In the genomic region with DNA sequence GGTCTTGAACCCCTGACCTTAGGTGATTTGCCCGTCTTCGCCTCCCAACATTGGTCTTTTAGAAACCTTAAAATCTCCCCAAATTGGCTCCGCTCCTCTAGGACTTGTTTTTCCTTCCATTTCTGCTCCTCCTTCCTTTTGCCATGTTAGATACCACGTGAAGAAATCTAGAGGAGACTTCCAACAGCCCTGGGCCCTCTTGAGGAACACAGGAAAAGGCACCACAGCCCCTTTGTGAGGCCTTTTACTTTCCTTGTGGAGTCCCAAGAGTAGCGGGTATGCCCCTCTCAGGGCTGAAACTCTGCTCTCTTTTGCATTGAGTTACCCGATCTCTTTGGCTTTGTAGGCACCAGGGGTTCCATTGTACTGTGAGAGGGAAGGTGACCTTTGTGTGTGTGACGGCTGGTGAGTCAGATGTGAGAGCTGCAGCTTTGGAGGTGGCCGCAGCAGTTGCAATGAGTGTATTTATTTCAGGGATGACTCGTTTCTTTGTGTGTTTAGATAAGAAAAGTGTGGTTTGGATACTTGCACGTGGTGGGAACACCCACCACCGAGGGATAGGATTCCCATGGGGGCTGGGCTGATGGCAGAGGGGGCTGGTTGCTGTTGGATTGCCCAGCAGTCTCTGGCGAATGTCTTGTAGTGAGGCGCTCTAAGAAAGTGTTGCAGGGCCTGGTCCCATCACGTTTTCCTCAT, we compare ENCODE assay signal across 9 cellular contexts.
DNase-seq lines count a peak whose midpoint lies in the region; ATAC-seq and TF ChIP-seq lines count a peak whose summit lies in the region.
"Had no signal": no experiment of that assay in that cellular context is flagged by ENCODE, and none has a peak within 500 bp of the region (broad histone marks: within the 10 kb centered on the region; RNA-seq: fewer than 3 reads in every experiment).

No MANE protein-coding gene starts in this region.

- H3K4me3 Mint-ChIP-seq in osteocyte (ENCODE audit: unreplicated experiment): no peak overlapping the region
- H3K4me3 Mint-ChIP-seq: activated CD4-positive, alpha-beta T cell treated with anti-CD3 and anti-CD28 coated beads, Interleukin-2, amount 10 ng/mL, durations not matched to agents 7 days and 5 days had no signal

- TF ChIP-seq CTCF in osteocyte (IDR thresholded peaks at IDR 0.05): no peak

- peak overlapping the region; percentile 81 for H3K27ac Mint-ChIP-seq in osteocyte (ENCODE audit: unreplicated experiment)
- H3K27ac Mint-ChIP-seq: activated CD4-positive, alpha-beta T cell treated with anti-CD3 and anti-CD28 coated beads, Interleukin-2, amount 10 ng/mL, durations not matched to agents 7 days and 5 days had no signal

- H3K27me3 Mint-ChIP-seq in osteocyte (ENCODE audit: unreplicated experiment): no peaks in the 10 kb centered on the region

- ATAC-seq in HG03457 (IDR thresholded peaks at IDR 0.05; ENCODE audit: unreplicated experiment) (no peak), GM21390 (IDR thresholded peaks at IDR 0.05; ENCODE audit: unreplicated experiment) (no peak)
- ATAC-seq: gastroesophageal sphincter had no signal

- no peaks in the 10 kb centered on the region for H3K9me3 Mint-ChIP-seq in osteocyte (ENCODE audit: unreplicated experiment)
- H3K9me3 Mint-ChIP-seq: activated CD4-positive, alpha-beta T cell treated with anti-CD3 and anti-CD28 coated beads, Interleukin-2, amount 10 ng/mL, durations not matched to agents 7 days and 5 days had no signal

- H3K36me3 Mint-ChIP-seq in osteocyte (ENCODE audit: unreplicated experiment): no peaks in the 10 kb centered on the region

- DNase-seq in GM04504 (ENCODE audit: low read depth) (peak; percentile 55), NCI-H2107 (lab: John Stamatoyannopoulos, UW) (peak; percentile 38), dedifferentiated amniotic fluid mesenchymal stem cell (ENCODE audit: extremely low spot score) (peak; percentile 55), osteocyte (ENCODE audit: extremely low spot score, unreplicated experiment) (no peak), T-helper 9 cell (no peak)
- DNase-seq: activated CD4-positive, alpha-beta T cell treated with anti-CD3 and anti-CD28 coated beads, Interleukin-2, amount 10 ng/mL, durations not matched to agents 7 days and 5 days had no signal

- peaks cover 27% of the 10 kb centered on the region for H3K4me1 Mint-ChIP-seq in osteocyte (ENCODE audit: unreplicated experiment)
- H3K4me1 Mint-ChIP-seq: activated CD4-positive, alpha-beta T cell treated with anti-CD3 and anti-CD28 coated beads, Interleukin-2, amount 10 ng/mL, durations not matched to agents 7 days and 5 days had no signal

Comparison
In these comparisons a context has a peak if more than half of its experiments do, and no peak if none do; other contexts are left out.
1. DNase-seq: peak in GM04504 (single experiment), NCI-H2107 (single experiment) and dedifferentiated amniotic fluid mesenchymal stem cell (single experiment); none in osteocyte (single experiment) and T-helper 9 cell (single experiment).